21 cellular contexts compared by ENCODE assay signal in genomic region chr11:78323356-78323755, GRCh38.
DNase-seq lines count a peak whose midpoint lies in the region; ATAC-seq lines count a peak whose summit lies in the region.
"Had no signal": no experiment of that assay in that cellular context is flagged by ENCODE, and none has a peak within 500 bp of the region (broad histone marks: within the 10 kb centered on the region; RNA-seq: fewer than 3 reads in every experiment).

No MANE protein-coding gene starts in this region.

- no peak overlapping the region for H3K27ac ChIP-seq in neuronal stem cell (replicated peaks; ENCODE audit: low read length)
- H3K27ac ChIP-seq: 22Rv1, GM23248, PC-9, SJSA1 had no signal

- peaks cover 8% of the 10 kb centered on the region for H3K9me3 Mint-ChIP-seq in T-helper 2 cell treated with Interferon-gamma antibody and Interleukin-4, amounts not matched to agents 5 μg/mL and 100 μg/mL, for 36 hours
- H3K9me3 Mint-ChIP-seq in IgD-negative memory B cell, result no peaks in the 10 kb centered on the region
- H3K9me3 Mint-ChIP-seq: CD8-positive, alpha-beta T cell had no signal

- H3K4me1 ChIP-seq in neuronal stem cell (ENCODE audit: control insufficient read depth in 2 of 2, insufficient read depth in 1 of 2, low read depth in 1 of 2, low read length in 2 of 2), result peaks cover 5 to 11% of the 10 kb centered on the region in 2 donors
- H3K4me1 ChIP-seq: SJSA1 had no signal

- no peak overlapping the region for H3K23ac ChIP-seq in neuronal stem cell (ENCODE audit: low read depth, low read length, poor library complexity)

- H3K27me3 Mint-ChIP-seq in T-helper 2 cell treated with Interferon-gamma antibody and Interleukin-4, amounts not matched to agents 5 μg/mL and 100 μg/mL, for 36 hours (ENCODE audit: low read depth), result no peaks in the 10 kb centered on the region
- no peaks in the 10 kb centered on the region for H3K27me3 Mint-ChIP-seq in IgD-negative memory B cell

- H3K36me3 ChIP-seq in neuronal stem cell (replicated peaks in 1 of 2; ENCODE audit: control insufficient read depth in 2 of 2, insufficient read depth in 2 of 2, low read length in 2 of 2), result no peaks in the 10 kb centered on the region
- H3K36me3 ChIP-seq: SJSA1 had no signal

- H4K8ac ChIP-seq in neuronal stem cell (ENCODE audit: low read depth, low read length), result peak overlapping the region; percentile 9

- no peak overlapping the region for H3K4me3 ChIP-seq in neuronal stem cell (ENCODE audit: low read length in 2 of 2)
- H3K4me3 ChIP-seq: GM23248, K562, PC-9, SJSA1 had no signal

- no peak overlapping the region for H2BK5ac ChIP-seq in neuronal stem cell (ENCODE audit: low read length)

- no peak overlapping the region for H2BK12ac ChIP-seq in neuronal stem cell (ENCODE audit: low read length)

- no CpG with 5 or more reads among the region's 6 CpGs for WGBS in neuronal stem cell (ENCODE audit: extremely low coverage in 2 of 2, insufficient read length in 2 of 2, insufficient replicate concordance in 1 of 2), 2 donors

- no peak overlapping the region for H3K14ac ChIP-seq in neuronal stem cell (ENCODE audit: low read length)

- H4K91ac ChIP-seq in neuronal stem cell (ENCODE audit: low read depth, low read length, poor library complexity), result no peak overlapping the region

- H3K18ac ChIP-seq in neuronal stem cell (ENCODE audit: low read length), result no peak overlapping the region

- no peak for DNase-seq in T-helper 2 cell treated with Interferon-gamma antibody and Interleukin-4, amounts not matched to agents 5 μg/mL and 100 μg/mL, for 36 hours (ENCODE audit: low spot score)
- DNase-seq in T-helper 2 cell, result no peak
- no peak for DNase-seq in neuronal stem cell (ENCODE audit: low spot score)
- DNase-seq in putamen (ENCODE audit: low spot score), result no peak
- DNase-seq in activated CD8-positive, alpha-beta memory T cell treated with anti-CD3 and anti-CD28 coated beads for 24 hours, result no peak
- DNase-seq in SIG-M5 treated with dmso at 0.1 percent for 504 hours (lab: John Stamatoyannopoulos, UW; ENCODE audit: unreplicated experiment), result no peak
- DNase-seq: BE2C; CD8-positive, alpha-beta T cell; GM23248; NCI-H1092 treated with DMSO at 0.1 percent for 48 hours; NCI-H2081 treated with DMSO at 0.1 percent for 48 hours; NCI-H510A; NCI-H82; PC-9; SW 1271 had no signal

- no peak overlapping the region for H2BK120ac ChIP-seq in neuronal stem cell (ENCODE audit: low read depth, low read length)

- no peaks in the 10 kb centered on the region for H3K9me3 ChIP-seq in neuronal stem cell (replicated peaks in 1 of 2; ENCODE audit: control insufficient read depth in 2 of 2, insufficient read depth in 1 of 2, low read depth in 1 of 2, low read length in 2 of 2)
- H3K9me3 ChIP-seq: BE2C, SJSA1 had no signal

- H3K36me3 Mint-ChIP-seq in T-helper 2 cell treated with Interferon-gamma antibody and Interleukin-4, amounts not matched to agents 5 μg/mL and 100 μg/mL, for 36 hours (ENCODE audit: low read depth), result peaks cover 56% of the 10 kb centered on the region
- H3K36me3 Mint-ChIP-seq in IgD-negative memory B cell, result peaks cover 2% of the 10 kb centered on the region
- H3K36me3 Mint-ChIP-seq: CD8-positive, alpha-beta T cell had no signal

- H3K4me1 Mint-ChIP-seq in T-helper 2 cell treated with Interferon-gamma antibody and Interleukin-4, amounts not matched to agents 5 μg/mL and 100 μg/mL, for 36 hours (ENCODE audit: low read depth), result peaks cover 89% of the 10 kb centered on the region
- peaks cover 37 to 50% (median 39%) of the 10 kb centered on the region in 3 donors for H3K4me1 Mint-ChIP-seq in IgD-negative memory B cell

- H2AFZ ChIP-seq in neuronal stem cell (ENCODE audit: low read length), result no peak overlapping the region
- H2AFZ ChIP-seq: GM23248, PC-9 had no signal

- H3K4me3 Mint-ChIP-seq in T-helper 2 cell treated with Interferon-gamma antibody and Interleukin-4, amounts not matched to agents 5 μg/mL and 100 μg/mL, for 36 hours, result peak overlapping the region; percentile 2
- peak overlapping the region in 1 of 4 donors; percentile 82 for H3K4me3 Mint-ChIP-seq in IgD-negative memory B cell
- H3K4me3 Mint-ChIP-seq: CD8-positive, alpha-beta T cell had no signal

- no peak overlapping the region for H3K4ac ChIP-seq in neuronal stem cell (ENCODE audit: low read length)

- no peaks in the 10 kb centered on the region for H3K79me1 ChIP-seq in neuronal stem cell (ENCODE audit: low read depth, low read length)

- H2AK5ac ChIP-seq in neuronal stem cell (ENCODE audit: low read depth, low read length), result no peak overlapping the region

- H2BK15ac ChIP-seq in neuronal stem cell (ENCODE audit: low read length), result no peak overlapping the region

- ATAC-seq in GM21390 (IDR thresholded peaks at IDR 0.05; ENCODE audit: unreplicated experiment), result no peak
- ATAC-seq: CD8-positive, alpha-beta T cell; HCT116; K562 had no signal

- no peaks in the 10 kb centered on the region for H3K27me3 ChIP-seq in neuronal stem cell (ENCODE audit: control insufficient read depth in 3 of 3, insufficient read depth in 3 of 3, low read depth in 1 of 3, low read length in 3 of 3)
- H3K27me3 ChIP-seq: BE2C, SJSA1 had no signal

- H3K9ac ChIP-seq in neuronal stem cell (ENCODE audit: low read depth, low read length, poor library complexity), result no peak overlapping the region
- H3K9ac ChIP-seq: GM23248 had no signal

- H3K4me2 ChIP-seq in neuronal stem cell (ENCODE audit: insufficient read depth, low read length, poor library complexity, severe bottlenecking), result no peak overlapping the region
- H3K4me2 ChIP-seq: PC-9 had no signal

- peak overlapping the region; percentile 46 for H3K27ac Mint-ChIP-seq in T-helper 2 cell treated with Interferon-gamma antibody and Interleukin-4, amounts not matched to agents 5 μg/mL and 100 μg/mL, for 36 hours
- H3K27ac Mint-ChIP-seq in IgD-negative memory B cell, result peak overlapping the region in 2 of 3 donors; percentile 1 to 69
- H3K27ac Mint-ChIP-seq: CD8-positive, alpha-beta T cell had no signal
